ENCODE assay signal across 11 cellular contexts in genomic region chr10:58157076-58157766, GRCh38.
DNase-seq lines count a peak whose midpoint lies in the region; ATAC-seq and TF ChIP-seq lines count a peak whose summit lies in the region.
"Had no signal": no experiment of that assay in that cellular context is flagged by ENCODE, and none has a peak within 500 bp of the region (broad histone marks: within the 10 kb centered on the region; RNA-seq: fewer than 3 reads in every experiment).

No MANE protein-coding gene starts in this region.

- H3K27me3 Mint-ChIP-seq in natural killer cell treated with Interleukin-12 subunit alpha and Interleukin-12 subunit beta and Interleukin-15 and Interleukin-18, amount 100 ng/mL, for 72 hours = peaks cover 18 to 27% of the 10 kb centered on the region in 2 donors
- peaks cover 2 to 28% of the 10 kb centered on the region in 2 donors for H3K27me3 Mint-ChIP-seq in natural killer cell (ENCODE audit: low read depth in 2 of 2)
- H3K27me3 Mint-ChIP-seq in T-helper 2 cell treated with Interferon-gamma antibody and Interleukin-4, amounts not matched to agents 5 μg/mL and 100 μg/mL, for 36 hours (ENCODE audit: low read depth) = peaks cover 7% of the 10 kb centered on the region
- peaks cover 45% of the 10 kb centered on the region for H3K27me3 Mint-ChIP-seq in osteocyte (ENCODE audit: unreplicated experiment)

- H3K27ac ChIP-seq in PC-9 = no peak overlapping the region

- TF ChIP-seq CTCF in natural killer cell (IDR thresholded peaks at IDR 0.05) (no peak), PC-9 (conservative IDR thresholded peaks at IDR 0.05) (no peak), osteocyte (IDR thresholded peaks at IDR 0.05) (no peak)

- intact Hi-C loops in natural killer cell (cut with micrococcal nuclease) (no loop called here), PC-9 (cut with micrococcal nuclease; ENCODE audit: unreplicated experiment) (no loop called here)

- H3K9me2 ChIP-seq in PC-9 (ENCODE audit: insufficient read depth) = 0 out of 2 replicates have a peak, but pooled peaks cover 4% of the 10 kb centered on the region

- no peaks in the 10 kb centered on the region for H3K9me3 ChIP-seq in PC-9 (ENCODE audit: insufficient read depth, low read depth)

- no peaks in the 10 kb centered on the region for H3K27me3 ChIP-seq in PC-9 (ENCODE audit: insufficient read depth, low read depth)

- peak overlapping the region; percentile 51 to 59 for H3K27ac Mint-ChIP-seq in natural killer cell treated with Interleukin-12 subunit alpha and Interleukin-12 subunit beta and Interleukin-15 and Interleukin-18, amount 100 ng/mL, for 72 hours
- H3K27ac Mint-ChIP-seq in natural killer cell (no peak overlapping the region), osteocyte (ENCODE audit: unreplicated experiment) (no peak overlapping the region)
- H3K27ac Mint-ChIP-seq in T-helper 2 cell treated with Interferon-gamma antibody and Interleukin-4, amounts not matched to agents 5 μg/mL and 100 μg/mL, for 36 hours = no peak overlapping the region
- H3K27ac Mint-ChIP-seq: activated T-helper 17 cell treated with anti-CD3 and anti-CD28 coated beads, Interleukin-2, amount 50 U/mL, for 72 hours; CD4-positive, alpha-beta T cell had no signal

- peaks cover 4 to 13% of the 10 kb centered on the region in 2 donors for H3K4me1 Mint-ChIP-seq in natural killer cell treated with Interleukin-12 subunit alpha and Interleukin-12 subunit beta and Interleukin-15 and Interleukin-18, amount 100 ng/mL, for 72 hours (ENCODE audit: low read depth in 2 of 2)
- no peaks in the 10 kb centered on the region for H3K4me1 Mint-ChIP-seq in natural killer cell
- no peaks in the 10 kb centered on the region for H3K4me1 Mint-ChIP-seq in T-helper 2 cell treated with Interferon-gamma antibody and Interleukin-4, amounts not matched to agents 5 μg/mL and 100 μg/mL, for 36 hours (ENCODE audit: low read depth)
- H3K4me1 Mint-ChIP-seq in osteocyte (ENCODE audit: unreplicated experiment) = no peaks in the 10 kb centered on the region
- H3K4me1 Mint-ChIP-seq: activated T-helper 17 cell treated with anti-CD3 and anti-CD28 coated beads, Interleukin-2, amount 50 U/mL, for 72 hours; naive B cell had no signal

- no peak overlapping the region for H3K4me3 ChIP-seq in PC-9

- no peaks in the 10 kb centered on the region for H3K36me3 ChIP-seq in PC-9 (ENCODE audit: low read depth)

- DNase-seq in natural killer cell treated with Interleukin-12 subunit alpha and Interleukin-12 subunit beta and Interleukin-15 and Interleukin-18, amount 100 ng/mL, for 72 hours (ENCODE audit: low spot score) = peak; percentile 62
- no peak for DNase-seq in natural killer cell
- DNase-seq in PC-9 = peak; percentile 49 to 55
- DNase-seq in NCI-H748 (lab: John Stamatoyannopoulos, UW; ENCODE audit: unreplicated experiment) = no peak
- DNase-seq in T-helper 2 cell treated with Interferon-gamma antibody and Interleukin-4, amounts not matched to agents 5 μg/mL and 100 μg/mL, for 36 hours (ENCODE audit: low spot score) = no peak
- DNase-seq in osteocyte (ENCODE audit: extremely low spot score, unreplicated experiment) = no peak
- DNase-seq: CD4-positive, alpha-beta T cell; naive B cell had no signal

- ATAC-seq in natural killer cell treated with Interleukin-12 subunit alpha and Interleukin-12 subunit beta and Interleukin-15 and Interleukin-18, amount 100 ng/mL, for 72 hours = peak; percentile 88 to 92
- ATAC-seq in natural killer cell (no peak), esophagus mucosa (peak; percentile 79), GM21447 (IDR thresholded peaks at IDR 0.05; ENCODE audit: unreplicated experiment) (no peak)
- ATAC-seq: activated T-helper 17 cell treated with anti-CD3 and anti-CD28 coated beads, Interleukin-2, amount 50 U/mL, for 72 hours had no signal

- POLR2A ChIA-PET in PC-9 (lab: Charles Lee; ENCODE audit: unreplicated experiment) = no interaction called here

- no peak overlapping the region for H2AFZ ChIP-seq in PC-9

- no peak overlapping the region for H3K4me2 ChIP-seq in PC-9

- H3K4me1 ChIP-seq in PC-9 (replicated peaks; ENCODE audit: insufficient read depth) = no peaks in the 10 kb centered on the region

- CTCF ChIA-PET in PC-9 (lab: Charles Lee) = no interaction called here

- no peaks in the 10 kb centered on the region for H4K20me1 ChIP-seq in PC-9 (ENCODE audit: insufficient read depth)

- H3K79me2 ChIP-seq in PC-9 (ENCODE audit: low read depth) = no peaks in the 10 kb centered on the region

- no peaks in the 10 kb centered on the region for H3F3A ChIP-seq in PC-9 (ENCODE audit: insufficient read depth, low read depth)

- BruUV-seq in PC-9 (replicated peaks; lab: Mats Ljungman, UMichigan) = no TSS peak

- no peaks in the 10 kb centered on the region for H3K9me3 Mint-ChIP-seq in natural killer cell treated with Interleukin-12 subunit alpha and Interleukin-12 subunit beta and Interleukin-15 and Interleukin-18, amount 100 ng/mL, for 72 hours
- H3K9me3 Mint-ChIP-seq in natural killer cell (no peaks in the 10 kb centered on the region), osteocyte (ENCODE audit: unreplicated experiment) (no peaks in the 10 kb centered on the region)
- H3K9me3 Mint-ChIP-seq in T-helper 2 cell treated with Interferon-gamma antibody and Interleukin-4, amounts not matched to agents 5 μg/mL and 100 μg/mL, for 36 hours = no peaks in the 10 kb centered on the region
- H3K9me3 Mint-ChIP-seq: activated T-helper 17 cell treated with anti-CD3 and anti-CD28 coated beads, Interleukin-2, amount 50 U/mL, for 72 hours; CD4-positive, alpha-beta T cell; naive B cell had no signal

- no peaks in the 10 kb centered on the region for H3K36me3 Mint-ChIP-seq in natural killer cell treated with Interleukin-12 subunit alpha and Interleukin-12 subunit beta and Interleukin-15 and Interleukin-18, amount 100 ng/mL, for 72 hours
- H3K36me3 Mint-ChIP-seq in natural killer cell (no peaks in the 10 kb centered on the region), osteocyte (ENCODE audit: unreplicated experiment) (no peaks in the 10 kb centered on the region)
- no peaks in the 10 kb centered on the region for H3K36me3 Mint-ChIP-seq in T-helper 2 cell treated with Interferon-gamma antibody and Interleukin-4, amounts not matched to agents 5 μg/mL and 100 μg/mL, for 36 hours (ENCODE audit: low read depth)
- H3K36me3 Mint-ChIP-seq: naive B cell had no signal

- peak overlapping the region; percentile 49 for H3K4me3 Mint-ChIP-seq in natural killer cell treated with Interleukin-12 subunit alpha and Interleukin-12 subunit beta and Interleukin-15 and Interleukin-18, amount 100 ng/mL, for 72 hours
- H3K4me3 Mint-ChIP-seq in natural killer cell (no peak overlapping the region), osteocyte (ENCODE audit: unreplicated experiment) (no peak overlapping the region)
- no peak overlapping the region for H3K4me3 Mint-ChIP-seq in T-helper 2 cell treated with Interferon-gamma antibody and Interleukin-4, amounts not matched to agents 5 μg/mL and 100 μg/mL, for 36 hours
- H3K4me3 Mint-ChIP-seq: activated T-helper 17 cell treated with anti-CD3 and anti-CD28 coated beads, Interleukin-2, amount 50 U/mL, for 72 hours; CD4-positive, alpha-beta T cell; naive B cell had no signal

Comparison
In these comparisons a context has a peak if more than half of its experiments do, and no peak if none do; other contexts are left out.
1. ATAC-seq: peak in natural killer cell treated with Interleukin-12 subunit alpha and Interleukin-12 subunit beta and Interleukin-15 and Interleukin-18, amount 100 ng/mL, for 72 hours (2 of 2) and esophagus mucosa (single experiment); none in natural killer cell (0 of 3) and GM21447 (single experiment).
2. DNase-seq: peak in natural killer cell treated with Interleukin-12 subunit alpha and Interleukin-12 subunit beta and Interleukin-15 and Interleukin-18, amount 100 ng/mL, for 72 hours (single experiment) and PC-9 (2 of 2); none in natural killer cell (single experiment), NCI-H748 (single experiment), T-helper 2 cell treated with Interferon-gamma antibody and Interleukin-4, amounts not matched to agents 5 μg/mL and 100 μg/mL, for 36 hours (single experiment) and osteocyte (single experiment).
3. H3K27ac Mint-ChIP-seq: peak in natural killer cell treated with Interleukin-12 subunit alpha and Interleukin-12 subunit beta and Interleukin-15 and Interleukin-18, amount 100 ng/mL, for 72 hours (2 of 2); none in natural killer cell (0 of 2), T-helper 2 cell treated with Interferon-gamma antibody and Interleukin-4, amounts not matched to agents 5 μg/mL and 100 μg/mL, for 36 hours (single experiment) and osteocyte (single experiment).